ENCODE assay signal across 16 cellular contexts in the genomic region with DNA sequence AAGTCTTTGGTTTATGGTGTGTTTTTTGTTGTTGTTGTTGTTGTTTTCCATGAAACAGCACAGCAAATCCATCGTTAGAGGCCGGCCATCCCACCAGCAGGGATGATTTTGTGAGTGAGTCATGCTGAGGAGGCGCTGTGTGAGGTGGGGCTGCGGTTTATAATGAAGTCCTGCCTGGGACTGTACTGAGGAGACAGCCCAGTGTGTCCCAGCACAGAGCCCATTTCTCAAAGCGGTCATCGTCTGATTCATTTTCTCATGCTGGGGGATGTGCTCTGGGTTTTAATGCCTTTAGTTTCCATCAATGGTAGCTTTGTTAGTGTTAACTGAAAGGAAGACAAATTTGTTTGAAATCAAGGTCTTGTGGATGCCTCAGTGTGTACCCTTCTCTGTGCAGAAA.
DNase-seq lines count a peak whose midpoint lies in the region; ATAC-seq and TF ChIP-seq lines count a peak whose summit lies in the region.
"Had no signal": no experiment of that assay in that cellular context is flagged by ENCODE, and none has a peak within 500 bp of the region (broad histone marks: within the 10 kb centered on the region; RNA-seq: fewer than 3 reads in every experiment).

No MANE protein-coding gene starts in this region.

- H2AFZ ChIP-seq in osteoblast (ENCODE audit: low read length) (peak overlapping the region; percentile 30), neuronal stem cell (ENCODE audit: low read length) (no peak overlapping the region)

- H3K79me1 ChIP-seq in neuronal stem cell (ENCODE audit: low read depth, low read length), result no peaks in the 10 kb centered on the region

- peaks cover 21% of the 10 kb centered on the region for H3K27me3 Mint-ChIP-seq in activated T-helper 1 cell treated with anti-CD3 and anti-CD28 coated beads, Interleukin-12 subunit alpha, Interleukin-12 subunit beta, Interleukin-2, Interleukin-4 antibody, amounts not matched to agents 30 ng/mL and 10 ng/mL and 1 ng/mL, durations not matched to agents 14 hours and 24 hours and 36 hours (ENCODE audit: insufficient read depth)
- H3K27me3 Mint-ChIP-seq: progenitor cell of endocrine pancreas had no signal

- H3K4me1 ChIP-seq in osteoblast (ENCODE audit: insufficient read depth, low read length) (peaks cover 14% of the 10 kb centered on the region), neuronal stem cell (ENCODE audit: control insufficient read depth in 2 of 2, insufficient read depth in 1 of 2, low read depth in 1 of 2, low read length in 2 of 2) (peaks cover 0 to 1% of the 10 kb centered on the region in 2 donors)

- no peak overlapping the region for H2BK5ac ChIP-seq in neuronal stem cell (ENCODE audit: low read length)

- H3K4ac ChIP-seq in neuronal stem cell (ENCODE audit: low read length), result no peak overlapping the region

- H3K9me3 ChIP-seq in osteoblast (ENCODE audit: low read depth, low read length), result no peaks in the 10 kb centered on the region
- peaks cover 0 to 7% of the 10 kb centered on the region in 2 donors for H3K9me3 ChIP-seq in neuronal stem cell (replicated peaks in 1 of 2; ENCODE audit: control insufficient read depth in 2 of 2, insufficient read depth in 1 of 2, low read depth in 1 of 2, low read length in 2 of 2)
- H3K9me3 ChIP-seq: BE2C had no signal

- H3K18ac ChIP-seq in neuronal stem cell (ENCODE audit: low read length), result no peak overlapping the region

- intact Hi-C loops in activated T-helper 1 cell treated with anti-CD3 and anti-CD28 coated beads, Interleukin-12 subunit alpha, Interleukin-12 subunit beta, Interleukin-2, Interleukin-4 antibody, amounts not matched to agents 30 ng/mL and 10 ng/mL and 1 ng/mL, durations not matched to agents 14 hours and 24 hours and 36 hours (cut with micrococcal nuclease), result loop anchor here (5.0 kb wide), 1 partner anchor 337 kb away; no protein-coding TSS in a partner anchor

- no CpG with 5 or more reads among the region's 6 CpGs for WGBS in neuronal stem cell (ENCODE audit: extremely low coverage in 2 of 2, insufficient read length in 2 of 2, insufficient replicate concordance in 1 of 2), 2 donors

- no peak overlapping the region for H3K4me3 Mint-ChIP-seq in activated T-helper 1 cell treated with anti-CD3 and anti-CD28 coated beads, Interleukin-12 subunit alpha, Interleukin-12 subunit beta, Interleukin-2, Interleukin-4 antibody, amounts not matched to agents 30 ng/mL and 10 ng/mL and 1 ng/mL, durations not matched to agents 14 hours and 24 hours and 36 hours
- H3K4me3 Mint-ChIP-seq: stimulated activated effector memory CD8-positive, alpha-beta T cell treated with anti-CD3 and anti-CD28 coated beads, Interleukin-12 subunit alpha, Interleukin-12 subunit beta, amount 100 ng/mL, for 72 hours had no signal

- H3K27ac ChIP-seq in osteoblast (ENCODE audit: low read depth, low read length) (peak overlapping the region; percentile 42), neuronal stem cell (replicated peaks; ENCODE audit: low read length) (no peak overlapping the region)

- no peak overlapping the region for H2BK12ac ChIP-seq in neuronal stem cell (ENCODE audit: low read length)

- H3K36me3 ChIP-seq in osteoblast (ENCODE audit: insufficient read depth, low read length) (no peaks in the 10 kb centered on the region), neuronal stem cell (replicated peaks in 1 of 2; ENCODE audit: control insufficient read depth in 2 of 2, insufficient read depth in 2 of 2, low read length in 2 of 2) (no peaks in the 10 kb centered on the region)
- H3K36me3 ChIP-seq: BE2C had no signal

- no peak for ATAC-seq in HG02798 (IDR thresholded peaks at IDR 0.05; ENCODE audit: poor library complexity, unreplicated experiment)
- ATAC-seq: stimulated activated effector memory CD8-positive, alpha-beta T cell treated with anti-CD3 and anti-CD28 coated beads, Interleukin-12 subunit alpha, Interleukin-12 subunit beta, amount 100 ng/mL, for 72 hours had no signal

- H3K4me3 ChIP-seq in osteoblast (ENCODE audit: insufficient read depth, low read length), result no peak overlapping the region
- H3K4me3 ChIP-seq in neuronal stem cell (ENCODE audit: low read length in 2 of 2), result no peak overlapping the region

- no peaks in the 10 kb centered on the region for H3K27me3 ChIP-seq in osteoblast (ENCODE audit: insufficient read depth, low read length)
- H3K27me3 ChIP-seq in neuronal stem cell (ENCODE audit: control insufficient read depth in 3 of 3, insufficient read depth in 3 of 3, low read depth in 1 of 3, low read length in 3 of 3), result no peaks in the 10 kb centered on the region
- H3K27me3 ChIP-seq: BE2C had no signal

- no peak overlapping the region for H2AK5ac ChIP-seq in neuronal stem cell (ENCODE audit: low read depth, low read length)

- H3K9ac ChIP-seq in neuronal stem cell (ENCODE audit: low read depth, low read length, poor library complexity), result no peak overlapping the region

- no peaks in the 10 kb centered on the region for H4K20me1 ChIP-seq in osteoblast (ENCODE audit: insufficient read depth, low read length)

- no peak overlapping the region for H3K23ac ChIP-seq in neuronal stem cell (ENCODE audit: low read depth, low read length, poor library complexity)

- H4K91ac ChIP-seq in neuronal stem cell (ENCODE audit: low read depth, low read length, poor library complexity), result no peak overlapping the region

- no peak overlapping the region for H4K8ac ChIP-seq in neuronal stem cell (ENCODE audit: low read depth, low read length)

- no peaks in the 10 kb centered on the region for H3K9me3 Mint-ChIP-seq in activated T-helper 1 cell treated with anti-CD3 and anti-CD28 coated beads, Interleukin-12 subunit alpha, Interleukin-12 subunit beta, Interleukin-2, Interleukin-4 antibody, amounts not matched to agents 30 ng/mL and 10 ng/mL and 1 ng/mL, durations not matched to agents 14 hours and 24 hours and 36 hours
- H3K9me3 Mint-ChIP-seq: stimulated activated effector memory CD8-positive, alpha-beta T cell treated with anti-CD3 and anti-CD28 coated beads, Interleukin-12 subunit alpha, Interleukin-12 subunit beta, amount 100 ng/mL, for 72 hours had no signal

- no peak overlapping the region for H3K27ac Mint-ChIP-seq in activated T-helper 1 cell treated with anti-CD3 and anti-CD28 coated beads, Interleukin-12 subunit alpha, Interleukin-12 subunit beta, Interleukin-2, Interleukin-4 antibody, amounts not matched to agents 30 ng/mL and 10 ng/mL and 1 ng/mL, durations not matched to agents 14 hours and 24 hours and 36 hours
- H3K27ac Mint-ChIP-seq: progenitor cell of endocrine pancreas; stimulated activated effector memory CD8-positive, alpha-beta T cell treated with anti-CD3 and anti-CD28 coated beads, Interleukin-12 subunit alpha, Interleukin-12 subunit beta, amount 100 ng/mL, for 72 hours had no signal

- no peaks in the 10 kb centered on the region for H3K79me2 ChIP-seq in osteoblast (ENCODE audit: insufficient read depth, low read length)

- H3K36me3 Mint-ChIP-seq in activated T-helper 1 cell treated with anti-CD3 and anti-CD28 coated beads, Interleukin-12 subunit alpha, Interleukin-12 subunit beta, Interleukin-2, Interleukin-4 antibody, amounts not matched to agents 30 ng/mL and 10 ng/mL and 1 ng/mL, durations not matched to agents 14 hours and 24 hours and 36 hours (ENCODE audit: low read depth), result no peaks in the 10 kb centered on the region
- H3K36me3 Mint-ChIP-seq: stimulated activated effector memory CD8-positive, alpha-beta T cell treated with anti-CD3 and anti-CD28 coated beads, Interleukin-12 subunit alpha, Interleukin-12 subunit beta, amount 100 ng/mL, for 72 hours had no signal

- peak; percentile 81 for DNase-seq in Daoy (ENCODE audit: low read depth)
- DNase-seq in RKO (ENCODE audit: low spot score), result peak; percentile 21
- DNase-seq in epidermal melanocyte (ENCODE audit: insufficient read length, low spot score), result peak; percentile 35
- no peak for DNase-seq in osteoblast (ENCODE audit: insufficient read length, low spot score, missing footprints)
- DNase-seq in activated T-helper 1 cell treated with anti-CD3 and anti-CD28 coated beads, Interleukin-12 subunit alpha, Interleukin-12 subunit beta, Interleukin-2, Interleukin-4 antibody, amounts not matched to agents 30 ng/mL and 10 ng/mL and 1 ng/mL, durations not matched to agents 14 hours and 24 hours and 36 hours (ENCODE audit: low spot score), result no peak
- DNase-seq in NCI-H2029 treated with DMSO at 0.1 percent for 48 hours (lab: John Stamatoyannopoulos, UW), result no peak
- no peak for DNase-seq in neuronal stem cell (ENCODE audit: low spot score)
- DNase-seq: BE2C; GF-D8; Karpas-422; NCI-H2081 treated with DMSO at 0.1 percent for 48 hours; NK-92 treated with Interleukin-12 subunit alpha and Interleukin-12 subunit beta, amount 100 ng/mL, for 24 hours; stimulated activated CD4-positive, alpha-beta T cell treated with anti-CD3 and anti-CD28 coated beads, Interleukin-2, amount 100 ng/mL, for 48 hours had no signal

- peaks cover 6% of the 10 kb centered on the region for H3K4me1 Mint-ChIP-seq in activated T-helper 1 cell treated with anti-CD3 and anti-CD28 coated beads, Interleukin-12 subunit alpha, Interleukin-12 subunit beta, Interleukin-2, Interleukin-4 antibody, amounts not matched to agents 30 ng/mL and 10 ng/mL and 1 ng/mL, durations not matched to agents 14 hours and 24 hours and 36 hours (ENCODE audit: low read depth)
- H3K4me1 Mint-ChIP-seq: stimulated activated effector memory CD8-positive, alpha-beta T cell treated with anti-CD3 and anti-CD28 coated beads, Interleukin-12 subunit alpha, Interleukin-12 subunit beta, amount 100 ng/mL, for 72 hours had no signal

- no peak overlapping the region for H3K14ac ChIP-seq in neuronal stem cell (ENCODE audit: low read length)

- H2BK15ac ChIP-seq in neuronal stem cell (ENCODE audit: low read length), result no peak overlapping the region

- TF ChIP-seq CTCF in osteoblast (IDR thresholded peaks at IDR 0.05; ENCODE audit: extremely low read depth, low read depth, low read length), result no peak

- no peak overlapping the region for H2BK120ac ChIP-seq in neuronal stem cell (ENCODE audit: low read depth, low read length)

- H3K4me2 ChIP-seq in osteoblast (ENCODE audit: insufficient read depth, low read length), result no peak overlapping the region
- no peak overlapping the region for H3K4me2 ChIP-seq in neuronal stem cell (ENCODE audit: insufficient read depth, low read length, poor library complexity, severe bottlenecking)

Comparison
In these comparisons a context has a peak if more than half of its experiments do, and no peak if none do; other contexts are left out.
1. DNase-seq: peak in Daoy (single experiment), RKO (single experiment) and epidermal melanocyte (single experiment); none in osteoblast (single experiment), activated T-helper 1 cell treated with anti-CD3 and anti-CD28 coated beads, Interleukin-12 subunit alpha, Interleukin-12 subunit beta, Interleukin-2, Interleukin-4 antibody, amounts not matched to agents 30 ng/mL and 10 ng/mL and 1 ng/mL, durations not matched to agents 14 hours and 24 hours and 36 hours (single experiment), NCI-H2029 treated with DMSO at 0.1 percent for 48 hours (single experiment) and neuronal stem cell (single experiment).